1 cellular context compared by ENCODE assay signal in the genomic region with DNA sequence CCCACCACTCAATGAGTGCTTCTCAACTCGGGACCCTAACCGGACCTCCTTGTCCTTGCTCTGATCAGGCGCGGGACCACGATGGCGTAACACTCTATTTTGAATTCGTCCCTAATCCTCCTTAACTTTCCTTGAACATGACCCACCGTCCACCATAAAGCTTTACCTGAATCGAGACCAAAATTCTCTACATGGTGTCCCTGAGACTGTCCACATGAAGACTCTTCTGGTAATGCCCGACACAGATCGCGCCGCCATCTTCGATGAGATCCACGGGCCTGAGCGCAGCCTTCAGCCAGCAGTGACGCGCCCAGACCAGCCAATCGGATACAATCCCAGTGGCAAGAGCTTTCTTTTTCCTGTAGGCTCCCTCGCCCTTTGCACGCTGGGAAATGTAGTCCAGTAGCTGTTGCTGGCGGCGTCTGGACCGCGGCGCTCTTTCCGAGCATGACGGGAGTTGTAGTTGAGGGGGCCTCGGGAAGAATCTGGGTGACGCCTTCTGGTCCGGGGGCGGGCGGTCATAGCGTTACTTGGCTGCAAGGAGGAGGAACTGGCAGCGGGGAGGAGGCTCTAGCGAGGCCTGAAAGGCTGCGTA.
TF ChIP-seq lines count a peak whose summit lies in the region.

A gene (minus strand): TSS at position 284 of the 595 bp plus-strand sequence. CDS start 26 bp downstream, at position 258.
A gene (plus strand): TSS at position 517 of the 595 bp plus-strand sequence. CDS start 306 bp downstream, outside the sequence.

TF ChIP-seq in K562, 482 proteins besides CTCF, POLR2A, EP300 and RAD21 (continued from another document and continues in another):
- TF ChIP-seq, protein P1, sequence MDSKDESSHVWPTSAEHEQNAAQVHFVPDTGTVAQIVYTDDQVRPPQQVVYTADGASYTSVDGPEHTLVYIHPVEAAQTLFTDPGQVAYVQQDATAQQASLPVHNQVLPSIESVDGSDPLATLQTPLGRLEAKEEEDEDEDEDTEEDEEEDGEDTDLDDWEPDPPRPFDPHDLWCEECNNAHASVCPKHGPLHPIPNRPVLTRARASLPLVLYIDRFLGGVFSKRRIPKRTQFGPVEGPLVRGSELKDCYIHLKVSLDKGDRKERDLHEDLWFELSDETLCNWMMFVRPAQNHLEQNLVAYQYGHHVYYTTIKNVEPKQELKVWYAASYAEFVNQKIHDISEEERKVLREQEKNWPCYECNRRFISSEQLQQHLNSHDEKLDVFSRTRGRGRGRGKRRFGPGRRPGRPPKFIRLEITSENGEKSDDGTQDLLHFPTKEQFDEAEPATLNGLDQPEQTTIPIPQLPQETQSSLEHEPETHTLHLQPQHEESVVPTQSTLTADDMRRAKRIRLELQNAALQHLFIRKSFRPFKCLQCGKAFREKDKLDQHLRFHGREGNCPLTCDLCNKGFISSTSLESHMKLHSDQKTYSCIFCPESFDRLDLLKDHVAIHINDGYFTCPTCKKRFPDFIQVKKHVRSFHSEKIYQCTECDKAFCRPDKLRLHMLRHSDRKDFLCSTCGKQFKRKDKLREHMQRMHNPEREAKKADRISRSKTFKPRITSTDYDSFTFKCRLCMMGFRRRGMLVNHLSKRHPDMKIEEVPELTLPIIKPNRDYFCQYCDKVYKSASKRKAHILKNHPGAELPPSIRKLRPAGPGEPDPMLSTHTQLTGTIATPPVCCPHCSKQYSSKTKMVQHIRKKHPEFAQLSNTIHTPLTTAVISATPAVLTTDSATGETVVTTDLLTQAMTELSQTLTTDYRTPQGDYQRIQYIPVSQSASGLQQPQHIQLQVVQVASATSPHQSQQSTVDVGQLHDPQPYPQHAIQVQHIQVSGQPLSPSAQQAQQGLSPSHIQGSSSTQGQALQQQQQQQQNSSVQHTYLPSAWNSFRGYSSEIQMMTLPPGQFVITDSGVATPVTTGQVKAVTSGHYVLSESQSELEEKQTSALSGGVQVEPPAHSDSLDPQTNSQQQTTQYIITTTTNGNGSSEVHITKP (IDR thresholded peaks at IDR 0.05; ENCODE audit: partially characterized antibody): no peak
- TF ChIP-seq NR3C1 (CRISPR knock-in tag; IDR thresholded peaks at IDR 0.05) (no peak), ZNF695 (CRISPR knock-in tag; IDR thresholded peaks at IDR 0.05) (no peak), TAL1 (IDR thresholded peaks at IDR 0.05) (no peak; the same call in 1 of the 2 replicates), ADNP (tag; IDR thresholded peaks at IDR 0.05) (no peak), FOXA1 (IDR thresholded peaks at IDR 0.05; ENCODE audit: borderline replicate concordance) (no peak), ZNF766 (CRISPR knock-in tag; conservative IDR thresholded peaks at IDR 0.05) (no peak), SUPT5H (IDR thresholded peaks at IDR 0.05) (peak; percentile 98), ZNF165 (CRISPR knock-in tag; IDR thresholded peaks at IDR 0.05; ENCODE audit: borderline replicate concordance) (no peak), ZSCAN29 (IDR thresholded peaks at IDR 0.05) (no peak), RAD51 (IDR thresholded peaks at IDR 0.05; ENCODE audit: borderline replicate concordance, low read depth) (no peak), KLF13 (tag; IDR thresholded peaks at IDR 0.05; ENCODE audit: borderline replicate concordance, low read depth) (no peak), FOS (IDR thresholded peaks at IDR 0.05; ENCODE audit: extremely low read depth, insufficient read length) (peak; percentile 26), ZNF143 (CRISPR knock-in tag; IDR thresholded peaks at IDR 0.05) (peak; percentile 95), FOXP1 (CRISPR knock-in tag; IDR thresholded peaks at IDR 0.05) (0 out of 2 replicates have a peak, but pooled peaks have one; percentile 12), ZNF140 (CRISPR knock-in tag; IDR thresholded peaks at IDR 0.05) (no peak), POLR2H (tag; IDR thresholded peaks at IDR 0.05; ENCODE audit: low read depth) (peak; percentile 87), BRD9 (IDR thresholded peaks at IDR 0.05; ENCODE audit: low read depth, partially characterized antibody) (peak; percentile 56), ARID1B (IDR thresholded peaks at IDR 0.05) (no peak), BRD4 (IDR thresholded peaks at IDR 0.05) (no peak), FOXJ3 (CRISPR knock-in tag; IDR thresholded peaks at IDR 0.05) (no peak), NFATC3 (IDR thresholded peaks at IDR 0.05) (no peak), ZNF134 (CRISPR knock-in tag; conservative IDR thresholded peaks at IDR 0.05) (no peak), ZKSCAN1 (IDR thresholded peaks at IDR 0.05; ENCODE audit: low read depth, low read length) (peak; percentile 28; the same call in 1 of the 2 replicates), RHOXF2B (CRISPR knock-in tag; conservative IDR thresholded peaks at IDR 0.05) (no peak), STAG1 (CRISPR knock-in tag; IDR thresholded peaks at IDR 0.05; ENCODE audit: borderline replicate concordance) (no peak), OTX1 (CRISPR knock-in tag; IDR thresholded peaks at IDR 0.05) (peak; percentile 70; the same call in 1 of the 2 replicates)
- TF ChIP-seq, protein P2, sequence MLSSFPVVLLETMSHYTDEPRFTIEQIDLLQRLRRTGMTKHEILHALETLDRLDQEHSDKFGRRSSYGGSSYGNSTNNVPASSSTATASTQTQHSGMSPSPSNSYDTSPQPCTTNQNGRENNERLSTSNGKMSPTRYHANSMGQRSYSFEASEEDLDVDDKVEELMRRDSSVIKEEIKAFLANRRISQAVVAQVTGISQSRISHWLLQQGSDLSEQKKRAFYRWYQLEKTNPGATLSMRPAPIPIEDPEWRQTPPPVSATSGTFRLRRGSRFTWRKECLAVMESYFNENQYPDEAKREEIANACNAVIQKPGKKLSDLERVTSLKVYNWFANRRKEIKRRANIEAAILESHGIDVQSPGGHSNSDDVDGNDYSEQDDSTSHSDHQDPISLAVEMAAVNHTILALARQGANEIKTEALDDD (IDR thresholded peaks at IDR 0.05): no peak
- TF ChIP-seq, protein P3, sequence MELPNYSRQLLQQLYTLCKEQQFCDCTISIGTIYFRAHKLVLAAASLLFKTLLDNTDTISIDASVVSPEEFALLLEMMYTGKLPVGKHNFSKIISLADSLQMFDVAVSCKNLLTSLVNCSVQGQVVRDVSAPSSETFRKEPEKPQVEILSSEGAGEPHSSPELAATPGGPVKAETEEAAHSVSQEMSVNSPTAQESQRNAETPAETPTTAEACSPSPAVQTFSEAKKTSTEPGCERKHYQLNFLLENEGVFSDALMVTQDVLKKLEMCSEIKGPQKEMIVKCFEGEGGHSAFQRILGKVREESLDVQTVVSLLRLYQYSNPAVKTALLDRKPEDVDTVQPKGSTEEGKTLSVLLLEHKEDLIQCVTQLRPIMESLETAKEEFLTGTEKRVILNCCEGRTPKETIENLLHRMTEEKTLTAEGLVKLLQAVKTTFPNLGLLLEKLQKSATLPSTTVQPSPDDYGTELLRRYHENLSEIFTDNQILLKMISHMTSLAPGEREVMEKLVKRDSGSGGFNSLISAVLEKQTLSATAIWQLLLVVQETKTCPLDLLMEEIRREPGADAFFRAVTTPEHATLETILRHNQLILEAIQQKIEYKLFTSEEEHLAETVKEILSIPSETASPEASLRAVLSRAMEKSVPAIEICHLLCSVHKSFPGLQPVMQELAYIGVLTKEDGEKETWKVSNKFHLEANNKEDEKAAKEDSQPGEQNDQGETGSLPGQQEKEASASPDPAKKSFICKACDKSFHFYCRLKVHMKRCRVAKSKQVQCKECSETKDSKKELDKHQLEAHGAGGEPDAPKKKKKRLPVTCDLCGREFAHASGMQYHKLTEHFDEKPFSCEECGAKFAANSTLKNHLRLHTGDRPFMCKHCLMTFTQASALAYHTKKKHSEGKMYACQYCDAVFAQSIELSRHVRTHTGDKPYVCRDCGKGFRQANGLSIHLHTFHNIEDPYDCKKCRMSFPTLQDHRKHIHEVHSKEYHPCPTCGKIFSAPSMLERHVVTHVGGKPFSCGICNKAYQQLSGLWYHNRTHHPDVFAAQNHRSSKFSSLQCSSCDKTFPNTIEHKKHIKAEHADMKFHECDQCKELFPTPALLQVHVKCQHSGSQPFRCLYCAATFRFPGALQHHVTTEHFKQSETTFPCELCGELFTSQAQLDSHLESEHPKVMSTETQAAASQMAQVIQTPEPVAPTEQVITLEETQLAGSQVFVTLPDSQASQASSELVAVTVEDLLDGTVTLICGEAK (IDR thresholded peaks at IDR 0.05): peak; percentile 76
- TF ChIP-seq, protein P3 (CRISPR knock-in tag; IDR thresholded peaks at IDR 0.05): no peak
- TF ChIP-seq, protein P4, sequence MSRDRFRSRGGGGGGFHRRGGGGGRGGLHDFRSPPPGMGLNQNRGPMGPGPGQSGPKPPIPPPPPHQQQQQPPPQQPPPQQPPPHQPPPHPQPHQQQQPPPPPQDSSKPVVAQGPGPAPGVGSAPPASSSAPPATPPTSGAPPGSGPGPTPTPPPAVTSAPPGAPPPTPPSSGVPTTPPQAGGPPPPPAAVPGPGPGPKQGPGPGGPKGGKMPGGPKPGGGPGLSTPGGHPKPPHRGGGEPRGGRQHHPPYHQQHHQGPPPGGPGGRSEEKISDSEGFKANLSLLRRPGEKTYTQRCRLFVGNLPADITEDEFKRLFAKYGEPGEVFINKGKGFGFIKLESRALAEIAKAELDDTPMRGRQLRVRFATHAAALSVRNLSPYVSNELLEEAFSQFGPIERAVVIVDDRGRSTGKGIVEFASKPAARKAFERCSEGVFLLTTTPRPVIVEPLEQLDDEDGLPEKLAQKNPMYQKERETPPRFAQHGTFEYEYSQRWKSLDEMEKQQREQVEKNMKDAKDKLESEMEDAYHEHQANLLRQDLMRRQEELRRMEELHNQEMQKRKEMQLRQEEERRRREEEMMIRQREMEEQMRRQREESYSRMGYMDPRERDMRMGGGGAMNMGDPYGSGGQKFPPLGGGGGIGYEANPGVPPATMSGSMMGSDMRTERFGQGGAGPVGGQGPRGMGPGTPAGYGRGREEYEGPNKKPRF (IDR thresholded peaks at IDR 0.05; ENCODE audit: low read depth, low read length): no peak
- TF ChIP-seq, protein P5, sequence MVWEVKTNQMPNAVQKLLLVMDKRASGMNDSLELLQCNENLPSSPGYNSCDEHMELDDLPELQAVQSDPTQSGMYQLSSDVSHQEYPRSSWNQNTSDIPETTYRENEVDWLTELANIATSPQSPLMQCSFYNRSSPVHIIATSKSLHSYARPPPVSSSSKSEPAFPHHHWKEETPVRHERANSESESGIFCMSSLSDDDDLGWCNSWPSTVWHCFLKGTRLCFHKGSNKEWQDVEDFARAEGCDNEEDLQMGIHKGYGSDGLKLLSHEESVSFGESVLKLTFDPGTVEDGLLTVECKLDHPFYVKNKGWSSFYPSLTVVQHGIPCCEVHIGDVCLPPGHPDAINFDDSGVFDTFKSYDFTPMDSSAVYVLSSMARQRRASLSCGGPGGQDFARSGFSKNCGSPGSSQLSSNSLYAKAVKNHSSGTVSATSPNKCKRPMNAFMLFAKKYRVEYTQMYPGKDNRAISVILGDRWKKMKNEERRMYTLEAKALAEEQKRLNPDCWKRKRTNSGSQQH (CRISPR knock-in tag; IDR thresholded peaks at IDR 0.05): no peak
- TF ChIP-seq, protein P6, sequence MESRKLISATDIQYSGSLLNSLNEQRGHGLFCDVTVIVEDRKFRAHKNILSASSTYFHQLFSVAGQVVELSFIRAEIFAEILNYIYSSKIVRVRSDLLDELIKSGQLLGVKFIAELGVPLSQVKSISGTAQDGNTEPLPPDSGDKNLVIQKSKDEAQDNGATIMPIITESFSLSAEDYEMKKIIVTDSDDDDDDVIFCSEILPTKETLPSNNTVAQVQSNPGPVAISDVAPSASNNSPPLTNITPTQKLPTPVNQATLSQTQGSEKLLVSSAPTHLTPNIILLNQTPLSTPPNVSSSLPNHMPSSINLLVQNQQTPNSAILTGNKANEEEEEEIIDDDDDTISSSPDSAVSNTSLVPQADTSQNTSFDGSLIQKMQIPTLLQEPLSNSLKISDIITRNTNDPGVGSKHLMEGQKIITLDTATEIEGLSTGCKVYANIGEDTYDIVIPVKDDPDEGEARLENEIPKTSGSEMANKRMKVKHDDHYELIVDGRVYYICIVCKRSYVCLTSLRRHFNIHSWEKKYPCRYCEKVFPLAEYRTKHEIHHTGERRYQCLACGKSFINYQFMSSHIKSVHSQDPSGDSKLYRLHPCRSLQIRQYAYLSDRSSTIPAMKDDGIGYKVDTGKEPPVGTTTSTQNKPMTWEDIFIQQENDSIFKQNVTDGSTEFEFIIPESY (CRISPR knock-in tag; IDR thresholded peaks at IDR 0.05): no peak
- TF ChIP-seq, protein P7, sequence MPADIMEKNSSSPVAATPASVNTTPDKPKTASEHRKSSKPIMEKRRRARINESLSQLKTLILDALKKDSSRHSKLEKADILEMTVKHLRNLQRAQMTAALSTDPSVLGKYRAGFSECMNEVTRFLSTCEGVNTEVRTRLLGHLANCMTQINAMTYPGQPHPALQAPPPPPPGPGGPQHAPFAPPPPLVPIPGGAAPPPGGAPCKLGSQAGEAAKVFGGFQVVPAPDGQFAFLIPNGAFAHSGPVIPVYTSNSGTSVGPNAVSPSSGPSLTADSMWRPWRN (IDR thresholded peaks at IDR 0.05; ENCODE audit: low read depth): no peak
- TF ChIP-seq, protein P8, sequence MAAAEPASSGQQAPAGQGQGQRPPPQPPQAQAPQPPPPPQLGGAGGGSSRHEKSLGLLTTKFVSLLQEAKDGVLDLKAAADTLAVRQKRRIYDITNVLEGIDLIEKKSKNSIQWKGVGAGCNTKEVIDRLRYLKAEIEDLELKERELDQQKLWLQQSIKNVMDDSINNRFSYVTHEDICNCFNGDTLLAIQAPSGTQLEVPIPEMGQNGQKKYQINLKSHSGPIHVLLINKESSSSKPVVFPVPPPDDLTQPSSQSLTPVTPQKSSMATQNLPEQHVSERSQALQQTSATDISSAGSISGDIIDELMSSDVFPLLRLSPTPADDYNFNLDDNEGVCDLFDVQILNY (CRISPR knock-in tag; IDR thresholded peaks at IDR 0.05): no peak
